ENCODE assay signal across 8 cellular contexts in the genomic region with DNA sequence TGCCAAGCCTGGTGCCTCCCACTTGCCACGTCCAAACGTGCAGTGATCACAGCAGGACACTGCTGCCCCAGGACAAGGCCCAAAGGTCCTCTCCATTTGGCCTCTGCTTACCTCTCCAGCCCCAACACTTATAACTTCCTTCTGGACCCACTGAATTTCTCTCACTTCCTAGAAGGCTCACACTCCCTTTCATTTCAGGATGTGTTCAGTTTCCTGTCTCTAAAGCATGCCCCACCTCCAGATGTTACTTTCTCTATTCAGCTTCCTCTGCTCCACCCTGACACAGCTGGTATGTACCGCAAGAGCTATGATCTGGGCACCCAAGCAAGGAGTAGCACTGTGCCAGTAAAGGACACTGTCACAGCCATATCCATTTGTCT. TPM values are rescaled to one million over a fixed set of nuclear protein-coding genes. Genes with fewer than 3 reads are reported as not detected.
DNase-seq lines count a peak whose midpoint lies in the region; ATAC-seq and TF ChIP-seq lines count a peak whose summit lies in the region.

No MANE protein-coding gene starts in this region.

- H3K9me3 Mint-ChIP-seq in stimulated activated naive B cell treated with anti-CD40 and anti-IgM and Interleukin-4, amounts not matched to agents 10 μg/mL and 1 μg/mL and 100 μg/mL, for 72 hours: peaks cover 0 to 4% of the 10 kb centered on the region in 2 donors

- H3K4me3 ChIP-seq in Jurkat, Clone E6-1 (ENCODE audit: low read length): peak overlapping the region; percentile 56
- H3K4me3 ChIP-seq in right atrium auricular region (no peak overlapping the region), HAP-1 (no peak overlapping the region)

- peak overlapping the region; percentile 1 to 44 for H3K27ac ChIP-seq in right atrium auricular region

- no peaks in the 10 kb centered on the region for H3K27me3 Mint-ChIP-seq in stimulated activated naive B cell treated with anti-CD40 and anti-IgM and Interleukin-4, amounts not matched to agents 10 μg/mL and 1 μg/mL and 100 μg/mL, for 72 hours

- H3K9me3 ChIP-seq in right atrium auricular region: no peaks in the 10 kb centered on the region
- H3K9me3 ChIP-seq in HAP-1: no peaks in the 10 kb centered on the region

- ATAC-seq in GM21447 (IDR thresholded peaks at IDR 0.05; ENCODE audit: unreplicated experiment): peak; percentile 99
- ATAC-seq in stimulated activated naive B cell treated with anti-CD40 and anti-IgM and Interleukin-4, amounts not matched to agents 10 μg/mL and 1 μg/mL and 100 μg/mL, for 72 hours (replicated peaks): peak; percentile 99

- TF ChIP-seq CTCF in right atrium auricular region (IDR thresholded peaks at IDR 0.05): no peak

- H3K36me3 ChIP-seq in right atrium auricular region: no peaks in the 10 kb centered on the region
- no peaks in the 10 kb centered on the region for H3K36me3 ChIP-seq in HAP-1 (replicated peaks)

- peaks cover 23 to 30% of the 10 kb centered on the region in 2 donors for H3K4me1 Mint-ChIP-seq in stimulated activated naive B cell treated with anti-CD40 and anti-IgM and Interleukin-4, amounts not matched to agents 10 μg/mL and 1 μg/mL and 100 μg/mL, for 72 hours

- H3K27me3 ChIP-seq in right atrium auricular region (no peaks in the 10 kb centered on the region), HAP-1 (ENCODE audit: low read depth) (no peaks in the 10 kb centered on the region)

- peaks cover 8 to 11% of the 10 kb centered on the region in 2 donors for H3K36me3 Mint-ChIP-seq in stimulated activated naive B cell treated with anti-CD40 and anti-IgM and Interleukin-4, amounts not matched to agents 10 μg/mL and 1 μg/mL and 100 μg/mL, for 72 hours

- peak overlapping the region; percentile 85 for H3K27ac Mint-ChIP-seq in stimulated activated naive B cell treated with anti-CD40 and anti-IgM and Interleukin-4, amounts not matched to agents 10 μg/mL and 1 μg/mL and 100 μg/mL, for 72 hours

- in situ Hi-C loops in HAP-1 (cut with MboI; ENCODE audit: low sequenced_read_pairs): no loop called here

- DNase-seq in GDM1 (lab: John Stamatoyannopoulos, UW): peak; percentile 78
- DNase-seq in Jurkat, Clone E6-1 (ENCODE audit: low read depth, low spot score): peak; percentile 91
- peak; percentile 11 for DNase-seq in activated T-cell treated with anti-CD3 and anti-CD28 coated beads for 4 hours
- no peak for DNase-seq in right atrium auricular region (ENCODE audit: low spot score)
- DNase-seq in stimulated activated naive B cell treated with anti-CD40 and anti-IgM and Interleukin-4, amounts not matched to agents 10 μg/mL and 1 μg/mL and 100 μg/mL, for 72 hours: peak; percentile 64
- DNase-seq in iPS-NIHi7 (ENCODE audit: extremely low spot score): no peak
- no peak for DNase-seq in HAP-1 (ENCODE audit: low spot score in 2 of 2)

- H3K4me3 Mint-ChIP-seq in stimulated activated naive B cell treated with anti-CD40 and anti-IgM and Interleukin-4, amounts not matched to agents 10 μg/mL and 1 μg/mL and 100 μg/mL, for 72 hours: peak overlapping the region; percentile 85 to 87

- no peaks in the 10 kb centered on the region for H3K4me1 ChIP-seq in right atrium auricular region
- no peaks in the 10 kb centered on the region for H3K4me1 ChIP-seq in HAP-1

RNA-seq across cellular contexts. Expression of gene CDKL1, which starts 33.0 kb away (rescaled TPM):
- 7.9 TPM for polyA plus RNA-seq in Jurkat, Clone E6-1 (2012; ENCODE audit: insufficient read depth, insufficient read length)
- total RNA-seq in right atrium auricular region: 1 to 10 TPM; 2.4 to 4.6 TPM

RNA-seq across cellular contexts. Expression of gene DMAC2L, which starts 51.6 kb away (rescaled TPM):
- 20.0 TPM for polyA plus RNA-seq in Jurkat, Clone E6-1 (2012; ENCODE audit: insufficient read depth, insufficient read length)
- 10 to 100 TPM; 10.1 to 22.8 TPM for total RNA-seq in right atrium auricular region

RNA-seq across cellular contexts. Expression of gene L2HGDH, which starts 51.7 kb away (rescaled TPM):
- polyA plus RNA-seq in Jurkat, Clone E6-1 (2012; ENCODE audit: insufficient read depth, insufficient read length): 10.4 TPM
- total RNA-seq in right atrium auricular region: 1 to 10 TPM; 4.0 to 8.3 TPM

Comparison
In these comparisons a context has a peak if more than half of its experiments do, and no peak if none do; other contexts are left out.
1. DNase-seq: peak in GDM1 (single experiment), Jurkat, Clone E6-1 (single experiment), activated T-cell treated with anti-CD3 and anti-CD28 coated beads for 4 hours (single experiment) and stimulated activated naive B cell treated with anti-CD40 and anti-IgM and Interleukin-4, amounts not matched to agents 10 μg/mL and 1 μg/mL and 100 μg/mL, for 72 hours (single experiment); none in right atrium auricular region (single experiment), iPS-NIHi7 (single experiment) and HAP-1 (0 of 2).